1 cellular context compared by ENCODE assay signal in the genomic region with DNA sequence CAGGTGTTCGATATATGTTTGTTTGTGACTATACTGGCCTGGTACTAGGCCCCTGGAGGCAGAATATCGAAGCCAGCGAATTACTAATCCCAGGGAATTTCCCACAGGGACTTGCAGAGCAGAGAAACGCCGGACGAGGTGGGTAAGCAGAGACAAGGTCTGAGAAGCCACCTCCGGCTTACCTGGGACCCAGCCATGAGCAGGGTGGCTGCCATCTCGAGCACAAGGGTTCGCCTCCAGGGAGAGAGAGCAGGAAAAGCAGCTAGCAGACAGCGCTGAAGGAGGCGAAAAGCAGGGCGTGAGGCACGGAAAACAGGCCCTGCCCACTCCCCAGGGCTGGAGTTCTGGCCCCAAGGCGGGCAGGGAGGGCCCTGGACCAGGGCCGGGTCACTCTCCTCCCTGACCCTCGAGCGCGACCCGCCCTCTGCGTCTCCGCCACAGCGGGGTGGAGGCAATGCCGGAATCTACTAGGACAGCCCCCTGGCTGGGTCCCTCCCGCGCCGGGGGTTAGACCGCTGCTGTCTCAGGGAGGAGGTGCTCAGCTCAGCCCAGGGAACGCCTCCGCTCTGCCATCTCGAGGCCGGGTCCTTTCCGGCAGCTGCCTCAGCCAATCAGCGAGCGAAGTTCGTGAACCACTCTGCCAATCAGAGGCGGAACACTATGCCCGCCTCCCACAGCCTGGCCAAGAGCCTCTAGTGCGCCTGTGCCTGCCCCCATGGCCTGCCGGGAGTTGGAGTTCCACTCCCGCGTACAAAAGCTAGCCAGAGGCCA.
TF ChIP-seq lines count a peak whose summit lies in the region.

No MANE protein-coding gene starts in this region.

TF ChIP-seq in HepG2, 621 proteins besides CTCF, POLR2A, EP300 and RAD21 (continues in another document):
- TF ChIP-seq ZNF720 (CRISPR knock-in tag; IDR thresholded peaks at IDR 0.05) (no peak), ZNF441 (CRISPR knock-in tag; IDR thresholded peaks at IDR 0.05; ENCODE audit: borderline replicate concordance) (no peak), TBL1XR1 (IDR thresholded peaks at IDR 0.05; ENCODE audit: borderline replicate concordance, low read length, partially characterized antibody) (no peak), ZFP62 (CRISPR knock-in tag; IDR thresholded peaks at IDR 0.05) (no peak), HNRNPL (IDR thresholded peaks at IDR 0.05; ENCODE audit: low read depth, low read length) (peak; percentile 68; the same call in 1 of the 2 replicates), TAF1 (CRISPR knock-in tag; IDR thresholded peaks at IDR 0.05) (peak; percentile 68), MTF2 (CRISPR knock-in tag; IDR thresholded peaks at IDR 0.05; ENCODE audit: borderline replicate concordance) (no peak), RBAK (CRISPR knock-in tag; IDR thresholded peaks at IDR 0.05) (no peak), ELF1 (CRISPR knock-in tag; IDR thresholded peaks at IDR 0.05) (peak; percentile 97), MLLT10 (CRISPR knock-in tag; IDR thresholded peaks at IDR 0.05) (no peak), MATR3 (CRISPR knock-in tag; IDR thresholded peaks at IDR 0.05) (no peak), GATAD2A (CRISPR knock-in tag; IDR thresholded peaks at IDR 0.05) (peak; percentile 65), ZNF709 (CRISPR knock-in tag; IDR thresholded peaks at IDR 0.05) (0 out of 2 replicates have a peak, but pooled peaks have one; percentile 20), SMAD3 (CRISPR knock-in tag; IDR thresholded peaks at IDR 0.05) (0 out of 2 replicates have a peak, but pooled peaks have one; percentile 13), PHB2 (IDR thresholded peaks at IDR 0.05; ENCODE audit: partially characterized antibody) (no peak), JUNB (CRISPR knock-in tag; IDR thresholded peaks at IDR 0.05; ENCODE audit: borderline replicate concordance) (no peak), ZNF782 (CRISPR knock-in tag; IDR thresholded peaks at IDR 0.05; ENCODE audit: borderline replicate concordance) (0 out of 2 replicates have a peak, but pooled peaks have one; percentile 9), SIX1 (CRISPR knock-in tag; IDR thresholded peaks at IDR 0.05; ENCODE audit: borderline replicate concordance) (no peak), MED8 (CRISPR knock-in tag; IDR thresholded peaks at IDR 0.05; ENCODE audit: insufficient replicate concordance) (no peak)
- TF ChIP-seq, protein P1, sequence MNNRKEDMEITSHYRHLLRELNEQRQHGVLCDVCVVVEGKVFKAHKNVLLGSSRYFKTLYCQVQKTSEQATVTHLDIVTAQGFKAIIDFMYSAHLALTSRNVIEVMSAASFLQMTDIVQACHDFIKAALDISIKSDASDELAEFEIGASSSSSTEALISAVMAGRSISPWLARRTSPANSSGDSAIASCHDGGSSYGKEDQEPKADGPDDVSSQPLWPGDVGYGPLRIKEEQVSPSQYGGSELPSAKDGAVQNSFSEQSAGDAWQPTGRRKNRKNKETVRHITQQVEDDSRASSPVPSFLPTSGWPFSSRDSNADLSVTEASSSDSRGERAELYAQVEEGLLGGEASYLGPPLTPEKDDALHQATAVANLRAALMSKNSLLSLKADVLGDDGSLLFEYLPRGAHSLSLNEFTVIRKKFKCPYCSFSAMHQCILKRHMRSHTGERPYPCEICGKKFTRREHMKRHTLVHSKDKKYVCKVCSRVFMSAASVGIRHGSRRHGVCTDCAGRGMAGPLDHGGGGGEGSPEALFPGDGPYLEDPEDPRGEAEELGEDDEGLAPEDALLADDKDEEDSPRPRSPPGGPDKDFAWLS (CRISPR knock-in tag; IDR thresholded peaks at IDR 0.05; ENCODE audit: borderline replicate concordance) = no peak
- TF ChIP-seq, protein P2, sequence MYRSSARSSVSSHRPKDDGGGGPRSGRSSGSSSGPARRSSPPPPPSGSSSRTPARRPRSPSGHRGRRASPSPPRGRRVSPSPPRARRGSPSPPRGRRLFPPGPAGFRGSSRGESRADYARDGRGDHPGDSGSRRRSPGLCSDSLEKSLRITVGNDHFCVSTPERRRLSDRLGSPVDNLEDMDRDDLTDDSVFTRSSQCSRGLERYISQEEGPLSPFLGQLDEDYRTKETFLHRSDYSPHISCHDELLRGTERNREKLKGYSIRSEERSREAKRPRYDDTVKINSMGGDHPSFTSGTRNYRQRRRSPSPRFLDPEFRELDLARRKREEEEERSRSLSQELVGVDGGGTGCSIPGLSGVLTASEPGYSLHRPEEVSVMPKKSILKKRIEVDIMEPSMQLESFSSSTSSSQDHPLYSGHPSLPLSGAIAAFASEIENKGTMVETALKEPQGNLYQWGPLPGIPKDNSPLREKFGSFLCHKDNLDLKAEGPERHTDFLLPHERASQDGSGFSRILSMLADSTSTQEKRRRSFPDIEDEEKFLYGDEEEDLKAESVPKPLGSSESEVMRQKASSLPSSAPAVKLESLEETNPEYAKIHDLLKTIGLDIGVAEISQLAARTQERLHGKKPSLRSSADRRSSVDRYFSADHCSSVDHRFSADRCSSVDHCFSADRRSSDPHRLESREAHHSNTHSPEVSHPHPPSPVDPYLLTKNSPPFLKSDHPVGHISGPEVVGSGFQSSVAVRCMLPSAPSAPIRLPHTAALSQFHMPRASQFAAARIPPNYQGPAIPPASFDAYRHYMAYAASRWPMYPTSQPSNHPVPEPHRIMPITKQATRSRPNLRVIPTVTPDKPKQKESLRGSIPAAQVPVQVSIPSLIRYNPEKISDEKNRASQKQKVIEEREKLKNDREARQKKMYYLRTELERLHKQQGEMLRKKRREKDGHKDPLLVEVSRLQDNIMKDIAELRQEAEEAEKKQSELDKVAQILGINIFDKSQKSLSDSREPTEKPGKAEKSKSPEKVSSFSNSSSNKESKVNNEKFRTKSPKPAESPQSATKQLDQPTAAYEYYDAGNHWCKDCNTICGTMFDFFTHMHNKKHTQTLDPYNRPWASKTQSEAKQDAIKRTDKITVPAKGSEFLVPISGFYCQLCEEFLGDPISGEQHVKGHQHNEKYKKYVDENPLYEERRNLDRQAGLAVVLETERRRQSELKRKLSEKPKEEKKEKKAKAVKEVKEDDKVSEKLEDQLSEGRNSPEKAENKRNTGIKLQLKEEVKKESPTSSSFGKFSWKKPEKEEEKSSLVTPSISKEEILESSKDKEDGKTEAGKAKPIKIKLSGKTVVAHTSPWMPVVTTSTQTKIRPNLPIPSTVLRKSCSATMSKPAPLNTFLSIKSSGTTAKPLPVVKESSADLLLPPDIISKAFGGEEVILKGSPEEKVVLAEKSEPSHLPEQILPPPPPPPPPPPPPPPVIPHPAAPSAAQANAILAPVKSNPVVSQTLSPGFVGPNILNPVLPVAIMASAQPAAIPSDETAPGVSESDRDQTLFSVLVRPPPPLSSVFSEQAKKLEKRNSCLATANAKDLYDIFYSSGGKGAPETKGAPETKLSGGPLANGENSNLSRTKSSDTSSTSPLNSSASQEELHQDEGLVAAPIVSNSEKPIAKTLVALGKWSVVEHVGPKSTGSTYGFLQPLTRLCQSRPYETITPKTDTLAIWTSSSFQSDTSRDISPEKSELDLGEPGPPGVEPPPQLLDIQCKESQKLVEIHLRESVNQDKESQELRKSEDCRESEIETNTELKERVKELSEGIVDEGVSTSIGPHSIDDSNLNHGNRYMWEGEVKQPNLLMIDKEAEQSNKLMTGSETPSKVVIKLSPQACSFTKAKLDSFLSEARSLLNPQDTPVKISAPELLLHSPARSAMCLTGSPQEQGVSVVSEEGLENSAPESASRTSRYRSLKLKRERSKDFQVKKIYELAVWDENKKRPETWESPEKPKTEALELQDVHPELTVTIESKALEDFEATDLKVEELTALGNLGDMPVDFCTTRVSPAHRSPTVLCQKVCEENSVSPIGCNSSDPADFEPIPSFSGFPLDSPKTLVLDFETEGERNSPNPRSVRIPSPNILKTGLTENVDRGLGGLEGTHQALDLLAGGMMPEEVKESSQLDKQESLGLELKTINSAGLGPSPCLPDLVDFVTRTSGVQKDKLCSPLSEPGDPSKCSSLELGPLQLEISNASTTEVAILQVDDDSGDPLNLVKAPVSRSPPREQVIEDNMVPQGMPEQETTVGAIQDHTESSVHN (CRISPR knock-in tag; IDR thresholded peaks at IDR 0.05) = no peak
- TF ChIP-seq, protein P3, sequence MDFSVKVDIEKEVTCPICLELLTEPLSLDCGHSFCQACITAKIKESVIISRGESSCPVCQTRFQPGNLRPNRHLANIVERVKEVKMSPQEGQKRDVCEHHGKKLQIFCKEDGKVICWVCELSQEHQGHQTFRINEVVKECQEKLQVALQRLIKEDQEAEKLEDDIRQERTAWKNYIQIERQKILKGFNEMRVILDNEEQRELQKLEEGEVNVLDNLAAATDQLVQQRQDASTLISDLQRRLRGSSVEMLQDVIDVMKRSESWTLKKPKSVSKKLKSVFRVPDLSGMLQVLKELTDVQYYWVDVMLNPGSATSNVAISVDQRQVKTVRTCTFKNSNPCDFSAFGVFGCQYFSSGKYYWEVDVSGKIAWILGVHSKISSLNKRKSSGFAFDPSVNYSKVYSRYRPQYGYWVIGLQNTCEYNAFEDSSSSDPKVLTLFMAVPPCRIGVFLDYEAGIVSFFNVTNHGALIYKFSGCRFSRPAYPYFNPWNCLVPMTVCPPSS (IDR thresholded peaks at IDR 0.05) = no peak
- TF ChIP-seq, protein P4, sequence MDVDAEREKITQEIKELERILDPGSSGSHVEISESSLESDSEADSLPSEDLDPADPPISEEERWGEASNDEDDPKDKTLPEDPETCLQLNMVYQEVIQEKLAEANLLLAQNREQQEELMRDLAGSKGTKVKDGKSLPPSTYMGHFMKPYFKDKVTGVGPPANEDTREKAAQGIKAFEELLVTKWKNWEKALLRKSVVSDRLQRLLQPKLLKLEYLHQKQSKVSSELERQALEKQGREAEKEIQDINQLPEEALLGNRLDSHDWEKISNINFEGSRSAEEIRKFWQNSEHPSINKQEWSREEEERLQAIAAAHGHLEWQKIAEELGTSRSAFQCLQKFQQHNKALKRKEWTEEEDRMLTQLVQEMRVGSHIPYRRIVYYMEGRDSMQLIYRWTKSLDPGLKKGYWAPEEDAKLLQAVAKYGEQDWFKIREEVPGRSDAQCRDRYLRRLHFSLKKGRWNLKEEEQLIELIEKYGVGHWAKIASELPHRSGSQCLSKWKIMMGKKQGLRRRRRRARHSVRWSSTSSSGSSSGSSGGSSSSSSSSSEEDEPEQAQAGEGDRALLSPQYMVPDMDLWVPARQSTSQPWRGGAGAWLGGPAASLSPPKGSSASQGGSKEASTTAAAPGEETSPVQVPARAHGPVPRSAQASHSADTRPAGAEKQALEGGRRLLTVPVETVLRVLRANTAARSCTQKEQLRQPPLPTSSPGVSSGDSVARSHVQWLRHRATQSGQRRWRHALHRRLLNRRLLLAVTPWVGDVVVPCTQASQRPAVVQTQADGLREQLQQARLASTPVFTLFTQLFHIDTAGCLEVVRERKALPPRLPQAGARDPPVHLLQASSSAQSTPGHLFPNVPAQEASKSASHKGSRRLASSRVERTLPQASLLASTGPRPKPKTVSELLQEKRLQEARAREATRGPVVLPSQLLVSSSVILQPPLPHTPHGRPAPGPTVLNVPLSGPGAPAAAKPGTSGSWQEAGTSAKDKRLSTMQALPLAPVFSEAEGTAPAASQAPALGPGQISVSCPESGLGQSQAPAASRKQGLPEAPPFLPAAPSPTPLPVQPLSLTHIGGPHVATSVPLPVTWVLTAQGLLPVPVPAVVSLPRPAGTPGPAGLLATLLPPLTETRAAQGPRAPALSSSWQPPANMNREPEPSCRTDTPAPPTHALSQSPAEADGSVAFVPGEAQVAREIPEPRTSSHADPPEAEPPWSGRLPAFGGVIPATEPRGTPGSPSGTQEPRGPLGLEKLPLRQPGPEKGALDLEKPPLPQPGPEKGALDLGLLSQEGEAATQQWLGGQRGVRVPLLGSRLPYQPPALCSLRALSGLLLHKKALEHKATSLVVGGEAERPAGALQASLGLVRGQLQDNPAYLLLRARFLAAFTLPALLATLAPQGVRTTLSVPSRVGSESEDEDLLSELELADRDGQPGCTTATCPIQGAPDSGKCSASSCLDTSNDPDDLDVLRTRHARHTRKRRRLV (CRISPR knock-in tag; IDR thresholded peaks at IDR 0.05) = no peak
- TF ChIP-seq, protein P5, sequence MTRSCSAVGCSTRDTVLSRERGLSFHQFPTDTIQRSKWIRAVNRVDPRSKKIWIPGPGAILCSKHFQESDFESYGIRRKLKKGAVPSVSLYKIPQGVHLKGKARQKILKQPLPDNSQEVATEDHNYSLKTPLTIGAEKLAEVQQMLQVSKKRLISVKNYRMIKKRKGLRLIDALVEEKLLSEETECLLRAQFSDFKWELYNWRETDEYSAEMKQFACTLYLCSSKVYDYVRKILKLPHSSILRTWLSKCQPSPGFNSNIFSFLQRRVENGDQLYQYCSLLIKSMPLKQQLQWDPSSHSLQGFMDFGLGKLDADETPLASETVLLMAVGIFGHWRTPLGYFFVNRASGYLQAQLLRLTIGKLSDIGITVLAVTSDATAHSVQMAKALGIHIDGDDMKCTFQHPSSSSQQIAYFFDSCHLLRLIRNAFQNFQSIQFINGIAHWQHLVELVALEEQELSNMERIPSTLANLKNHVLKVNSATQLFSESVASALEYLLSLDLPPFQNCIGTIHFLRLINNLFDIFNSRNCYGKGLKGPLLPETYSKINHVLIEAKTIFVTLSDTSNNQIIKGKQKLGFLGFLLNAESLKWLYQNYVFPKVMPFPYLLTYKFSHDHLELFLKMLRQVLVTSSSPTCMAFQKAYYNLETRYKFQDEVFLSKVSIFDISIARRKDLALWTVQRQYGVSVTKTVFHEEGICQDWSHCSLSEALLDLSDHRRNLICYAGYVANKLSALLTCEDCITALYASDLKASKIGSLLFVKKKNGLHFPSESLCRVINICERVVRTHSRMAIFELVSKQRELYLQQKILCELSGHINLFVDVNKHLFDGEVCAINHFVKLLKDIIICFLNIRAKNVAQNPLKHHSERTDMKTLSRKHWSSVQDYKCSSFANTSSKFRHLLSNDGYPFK (CRISPR knock-in tag; IDR thresholded peaks at IDR 0.05; ENCODE audit: borderline replicate concordance) = peak; percentile 83
- TF ChIP-seq, protein P6, sequence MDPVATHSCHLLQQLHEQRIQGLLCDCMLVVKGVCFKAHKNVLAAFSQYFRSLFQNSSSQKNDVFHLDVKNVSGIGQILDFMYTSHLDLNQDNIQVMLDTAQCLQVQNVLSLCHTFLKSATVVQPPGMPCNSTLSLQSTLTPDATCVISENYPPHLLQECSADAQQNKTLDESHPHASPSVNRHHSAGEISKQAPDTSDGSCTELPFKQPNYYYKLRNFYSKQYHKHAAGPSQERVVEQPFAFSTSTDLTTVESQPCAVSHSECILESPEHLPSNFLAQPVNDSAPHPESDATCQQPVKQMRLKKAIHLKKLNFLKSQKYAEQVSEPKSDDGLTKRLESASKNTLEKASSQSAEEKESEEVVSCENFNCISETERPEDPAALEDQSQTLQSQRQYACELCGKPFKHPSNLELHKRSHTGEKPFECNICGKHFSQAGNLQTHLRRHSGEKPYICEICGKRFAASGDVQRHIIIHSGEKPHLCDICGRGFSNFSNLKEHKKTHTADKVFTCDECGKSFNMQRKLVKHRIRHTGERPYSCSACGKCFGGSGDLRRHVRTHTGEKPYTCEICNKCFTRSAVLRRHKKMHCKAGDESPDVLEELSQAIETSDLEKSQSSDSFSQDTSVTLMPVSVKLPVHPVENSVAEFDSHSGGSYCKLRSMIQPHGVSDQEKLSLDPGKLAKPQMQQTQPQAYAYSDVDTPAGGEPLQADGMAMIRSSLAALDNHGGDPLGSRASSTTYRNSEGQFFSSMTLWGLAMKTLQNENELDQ (CRISPR knock-in tag; IDR thresholded peaks at IDR 0.05; ENCODE audit: borderline replicate concordance) = no peak
